8 cellular contexts compared by ENCODE assay signal in genomic region chr5:71932649-71933338, GRCh38.
DNase-seq lines count a peak whose midpoint lies in the region; ATAC-seq and TF ChIP-seq lines count a peak whose summit lies in the region.

No MANE protein-coding gene starts in this region.

- H3K36me3 ChIP-seq in H7 (replicated peaks; ENCODE audit: control insufficient read depth, insufficient read depth, low read length) = no peaks in the 10 kb centered on the region

- no peak for TF ChIP-seq CTCF in RWPE1 (conservative IDR thresholded peaks at IDR 0.05; ENCODE audit: low read depth)

- H3K4me3 ChIP-seq in H7 (ENCODE audit: insufficient read depth, low read depth, low read length) = no peak overlapping the region

- CTCF ChIA-PET in RWPE1 (lab: Yijun Ruan, JAX) = interaction anchor here (1.0 kb wide), 1 partner anchor 10 kb away, joined by 3 read pairs; no protein-coding TSS in a partner anchor

- H3K27ac ChIP-seq in RWPE1 = peak overlapping the region; percentile 13; the same call in 1 of the 2 replicates

- no peaks in the 10 kb centered on the region for H3K27me3 ChIP-seq in H7 (ENCODE audit: control insufficient read depth, insufficient read depth, low read length)

- no peak for ATAC-seq in HG02840 (IDR thresholded peaks at IDR 0.05; ENCODE audit: low FRiP score, unreplicated experiment)

- POLR2A ChIA-PET in RWPE1 (lab: Yijun Ruan, JAX; ENCODE audit: low non-redundant PET) = no interaction called here

- DNase-seq in H7 (peak; percentile 59), RWPE1 (ENCODE audit: low spot score) (no peak), globus pallidus (ENCODE audit: low spot score) (peak; percentile 35), posterior cingulate gyrus (peak in 7 of 10 donors; percentile 31 to 93 (median 36)), NCI-H2107 treated with DMSO at 0.1 percent for 48 hours (lab: John Stamatoyannopoulos, UW; ENCODE audit: unreplicated experiment) (no peak), 8988T (no peak)
- DNase-seq in effector CD4-positive, alpha-beta T cell = no peak

- intact Hi-C loops in posterior cingulate gyrus (cut with DNase I) = no loop called here

Comparison
In these comparisons a context has a peak if more than half of its experiments do, and no peak if none do; other contexts are left out.
1. DNase-seq: peak in H7 (single experiment), globus pallidus (single experiment) and posterior cingulate gyrus (7 of 10); none in RWPE1 (single experiment), NCI-H2107 treated with DMSO at 0.1 percent for 48 hours (single experiment), effector CD4-positive, alpha-beta T cell (single experiment) and 8988T (single experiment).